Comparison of ENCODE assay signal across 8 cellular contexts in genomic region chrX:15564981-15565579, GRCh38. TPM values are rescaled to one million over a fixed set of nuclear protein-coding genes. Genes with fewer than 3 reads are reported as not detected.
DNase-seq lines count a peak whose midpoint lies in the region; ATAC-seq, FAIRE-seq and TF ChIP-seq lines count a peak whose summit lies in the region.

No MANE protein-coding gene starts in this region.

- H3K27ac ChIP-seq in mesendoderm (ENCODE audit: low read depth, low read length) = no peak overlapping the region

- no peak overlapping the region for H2BK5ac ChIP-seq in mesendoderm (ENCODE audit: low read length)

- no peak overlapping the region for H4K5ac ChIP-seq in mesendoderm (ENCODE audit: low read length)

- H2BK120ac ChIP-seq in mesendoderm (ENCODE audit: low read depth, low read length) = no peak overlapping the region

- H3K36me3 ChIP-seq in mesendoderm (ENCODE audit: control insufficient read depth, insufficient read depth, low read length) = no peaks in the 10 kb centered on the region

- no peak for TF ChIP-seq POLR2A in H54 (IDR thresholded peaks at IDR 0.05; ENCODE audit: low read depth, low read length)

- DNase-seq in EL = peak; percentile 35
- peak; percentile 0 for DNase-seq in H54 (ENCODE audit: insufficient read length, low spot score)
- DNase-seq in NCI-H2081 treated with DMSO at 0.1 percent for 48 hours (lab: John Stamatoyannopoulos, UW) = peak; percentile 1
- peak; percentile 42 for DNase-seq in UCSD-AML1 (lab: John Stamatoyannopoulos, UW; ENCODE audit: unreplicated experiment)
- DNase-seq in epithelial cell of esophagus (ENCODE audit: low read depth) = peak; percentile 86
- peak; percentile 68 for DNase-seq in mesendoderm
- DNase-seq in ureter (ENCODE audit: low spot score) = peak; percentile 64

- no peak overlapping the region for H3K4me2 ChIP-seq in mesendoderm (ENCODE audit: low read length)

- H3K4ac ChIP-seq in mesendoderm (ENCODE audit: low read depth, low read length) = no peak overlapping the region

- no peak for ATAC-seq in HG03354 (IDR thresholded peaks at IDR 0.05; ENCODE audit: poor library complexity, severe bottlenecking, unreplicated experiment)

- peak; percentile 68 for TF ChIP-seq CTCF in epithelial cell of esophagus (IDR thresholded peaks at IDR 0.05; ENCODE audit: insufficient read depth, low read depth, low read length, missing control alignments)

- H2BK15ac ChIP-seq in mesendoderm (replicated peaks; ENCODE audit: low read depth) = no peak overlapping the region

- WGBS in mesendoderm (ENCODE audit: extremely low coverage, insufficient coverage, low lambda C conversion rate) = no CpG with 5 or more reads among the region's 5 CpGs

- no peak overlapping the region for H3K4me3 ChIP-seq in epithelial cell of esophagus (ENCODE audit: low read length)
- no peak overlapping the region for H3K4me3 ChIP-seq in mesendoderm (ENCODE audit: low read length)

- no peaks in the 10 kb centered on the region for H3K79me1 ChIP-seq in mesendoderm (ENCODE audit: low read length)

- no peak overlapping the region for H3K9ac ChIP-seq in mesendoderm (ENCODE audit: low read length)

- no peak overlapping the region for H2AK5ac ChIP-seq in mesendoderm (ENCODE audit: low read length)

- no peaks in the 10 kb centered on the region for H3K79me2 ChIP-seq in mesendoderm (ENCODE audit: control insufficient read depth, insufficient read depth, low read length)

- H3K56ac ChIP-seq in mesendoderm (ENCODE audit: low read length) = no peak overlapping the region

- H3K18ac ChIP-seq in mesendoderm (ENCODE audit: low read length) = no peak overlapping the region

- no peak for FAIRE-seq in H54 (lab: Jason Lieb, UNC)

- no peak overlapping the region for H4K8ac ChIP-seq in mesendoderm (ENCODE audit: low read depth, low read length)

- H3K23ac ChIP-seq in mesendoderm (ENCODE audit: low read length) = no peak overlapping the region

- H3K27me3 ChIP-seq in mesendoderm (ENCODE audit: insufficient read depth, low read length, poor library complexity) = no peaks in the 10 kb centered on the region

- no peaks in the 10 kb centered on the region for H3K4me1 ChIP-seq in mesendoderm (ENCODE audit: control insufficient read depth, low read depth, low read length)

RNA-seq across cellular contexts. Expression of gene ACE2, which starts 35.7 kb away (rescaled TPM):
- 0.08 TPM for polyA plus RNA-seq in mesendoderm (2013, experiment 1 of 2)
- 0.08 TPM for polyA plus RNA-seq in mesendoderm (2013, experiment 2 of 2)
- total RNA-seq in ureter = 1.8 TPM

Comparison
In these comparisons a context has a peak if more than half of its experiments do, and no peak if none do; other contexts are left out.
1. DNase-seq: peak in every context shown above with its lines; median percentile 86 in epithelial cell of esophagus; 68 in mesendoderm; 64 in ureter; 42 in UCSD-AML1; 35 in EL; 1 in NCI-H2081 treated with DMSO at 0.1 percent for 48 hours; 0 in H54.